32 cellular contexts compared by ENCODE assay signal in the genomic region with DNA sequence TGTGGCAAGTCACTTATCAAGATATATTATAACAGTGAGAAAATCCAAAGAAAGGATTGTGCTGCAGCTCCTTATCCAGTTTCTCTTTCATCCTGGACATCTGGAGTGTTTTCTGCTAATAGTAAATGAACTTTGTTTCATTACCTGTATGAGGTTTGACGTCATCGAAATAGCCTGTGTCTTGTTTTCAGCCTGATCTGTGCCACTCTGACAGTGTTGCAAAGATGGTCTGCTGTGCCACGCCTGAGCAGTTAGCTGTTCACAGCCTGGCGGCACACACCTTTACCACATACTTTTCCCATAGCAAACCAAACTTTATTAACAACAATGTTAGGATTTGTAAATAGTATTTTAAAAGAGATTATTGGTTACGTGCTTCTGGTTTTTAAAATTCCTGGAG.
"Had no signal": no experiment of that assay in that cellular context is flagged by ENCODE, and none has a peak within 500 bp of the region (broad histone marks: within the 10 kb centered on the region; RNA-seq: fewer than 3 reads in every experiment).

No MANE protein-coding gene starts in this region.

- ATAC-seq: activated naive CD8-positive, alpha-beta T cell treated with anti-CD3 and anti-CD28 coated beads, Interleukin-2, amount 50 U/mL, for 24 hours; activated T-cell treated with anti-CD3 and anti-CD28 coated beads, Interleukin-2, amount 50 U/mL, for 72 hours; activated T-helper 17 cell treated with anti-CD3 and anti-CD28 coated beads, Interleukin-2, amount 50 U/mL, for 72 hours; body of pancreas; effector memory CD8-positive, alpha-beta T cell; gastroesophageal sphincter had no signal

- DNase-seq: activated CD4-positive, alpha-beta memory T cell treated with anti-CD3 and anti-CD28 coated beads, Interleukin-2, amount 10 ng/mL, durations not matched to agents 7 days and 5 days; activated CD4-positive, alpha-beta T cell treated with anti-CD3 and anti-CD28 coated beads for 1 hour; activated CD4-positive, alpha-beta T cell treated with anti-CD3 and anti-CD28 coated beads for 4 hours; activated CD4-positive, alpha-beta T cell treated with anti-CD3 and anti-CD28 coated beads, Interleukin-2, amount 10 ng/mL, durations not matched to agents 7 days and 5 days; activated CD4-positive, alpha-beta T cell treated with anti-CD3 and anti-CD28 coated beads, Interleukin-2, amount 50 U/mL, for 4 hours; activated CD8-positive, alpha-beta memory T cell treated with anti-CD3 and anti-CD28 coated beads, Interleukin-2, amount 50 U/mL, for 48 hours; activated effector memory CD4-positive, alpha-beta T cell treated with anti-CD3 and anti-CD28 coated beads, Interleukin-2, amount 50 U/mL, for 16 hours; activated naive CD4-positive, alpha-beta T cell treated with anti-CD3 and anti-CD28 coated beads for 36 hours; activated naive CD8-positive, alpha-beta T cell treated with anti-CD3 and anti-CD28 coated beads for 36 hours; activated naive CD8-positive, alpha-beta T cell treated with anti-CD3 and anti-CD28 coated beads, Interleukin-2, amount 50 U/mL, for 24 hours; activated T-cell treated with anti-CD3 and anti-CD28 coated beads for 4 hours; activated T-cell treated with anti-CD3 and anti-CD28 coated beads, Interleukin-2, amount 50 U/mL, for 24 hours; activated T-cell treated with anti-CD3 and anti-CD28 coated beads, Interleukin-2, amount 50 U/mL, for 72 hours; adrenal gland; amygdala; aorta; body of pancreas; caudate nucleus; cortex of kidney; dermis blood vessel endothelial cell; effector CD4-positive, alpha-beta T cell; effector memory CD8-positive, alpha-beta T cell; esophagus squamous epithelium; foreskin melanocyte; head of caudate nucleus; T-helper 2 cell had no signal

- H3K4me3 ChIP-seq: adrenal gland, body of pancreas, esophagus squamous epithelium, gastroesophageal sphincter had no signal

- H3K4me1 Mint-ChIP-seq: activated CD4-positive, alpha-beta memory T cell treated with anti-CD3 and anti-CD28 coated beads, Interleukin-2, amount 10 ng/mL, durations not matched to agents 7 days and 5 days; activated CD4-positive, alpha-beta T cell treated with anti-CD3 and anti-CD28 coated beads, Interleukin-2, amount 10 ng/mL, durations not matched to agents 7 days and 5 days; activated naive CD4-positive, alpha-beta T cell treated with anti-CD3 and anti-CD28 coated beads, Interleukin-2, amount 50 U/mL, for 24 hours; activated naive CD8-positive, alpha-beta T cell treated with anti-CD3 and anti-CD28 coated beads for 36 hours; activated naive CD8-positive, alpha-beta T cell treated with anti-CD3 and anti-CD28 coated beads, Interleukin-2, amount 50 U/mL, for 24 hours had no signal

- H3K4me1 ChIP-seq: body of pancreas, esophagus squamous epithelium, gastroesophageal sphincter had no signal

- H3K27me3 Mint-ChIP-seq: activated CD4-positive, alpha-beta memory T cell treated with anti-CD3 and anti-CD28 coated beads, Interleukin-2, amount 10 ng/mL, durations not matched to agents 7 days and 5 days; activated CD4-positive, alpha-beta T cell treated with anti-CD3 and anti-CD28 coated beads, Interleukin-2, amount 10 ng/mL, durations not matched to agents 7 days and 5 days; activated naive CD4-positive, alpha-beta T cell treated with anti-CD3 and anti-CD28 coated beads, Interleukin-2, amount 50 U/mL, for 24 hours; activated naive CD8-positive, alpha-beta T cell treated with anti-CD3 and anti-CD28 coated beads for 36 hours; activated naive CD8-positive, alpha-beta T cell treated with anti-CD3 and anti-CD28 coated beads, Interleukin-2, amount 50 U/mL, for 24 hours; activated T-cell treated with anti-CD3 and anti-CD28 coated beads, Interleukin-2, amount 50 U/mL, for 24 hours; activated T-helper 17 cell treated with anti-CD3 and anti-CD28 coated beads, Interleukin-2, amount 50 U/mL, for 72 hours; effector memory CD8-positive, alpha-beta T cell had no signal

- H3K27me3 ChIP-seq: adrenal gland, body of pancreas, esophagus squamous epithelium, gastroesophageal sphincter had no signal

- FAIRE-seq: colon, endothelial cell of umbilical vein had no signal

- H3K27ac ChIP-seq: adrenal gland, body of pancreas, epithelial cell of prostate, esophagus squamous epithelium, gastroesophageal sphincter had no signal

- H3K9me3 Mint-ChIP-seq: activated CD4-positive, alpha-beta memory T cell treated with anti-CD3 and anti-CD28 coated beads, Interleukin-2, amount 10 ng/mL, durations not matched to agents 7 days and 5 days; activated CD4-positive, alpha-beta T cell treated with anti-CD3 and anti-CD28 coated beads, Interleukin-2, amount 10 ng/mL, durations not matched to agents 7 days and 5 days; activated naive CD4-positive, alpha-beta T cell treated with anti-CD3 and anti-CD28 coated beads for 36 hours; activated naive CD4-positive, alpha-beta T cell treated with anti-CD3 and anti-CD28 coated beads, Interleukin-2, amount 50 U/mL, for 24 hours; activated naive CD8-positive, alpha-beta T cell treated with anti-CD3 and anti-CD28 coated beads for 36 hours; activated naive CD8-positive, alpha-beta T cell treated with anti-CD3 and anti-CD28 coated beads, Interleukin-2, amount 50 U/mL, for 24 hours; activated T-cell treated with anti-CD3 and anti-CD28 coated beads, Interleukin-2, amount 50 U/mL, for 24 hours; activated T-cell treated with anti-CD3 and anti-CD28 coated beads, Interleukin-2, amount 50 U/mL, for 72 hours; activated T-helper 17 cell treated with anti-CD3 and anti-CD28 coated beads, Interleukin-2, amount 50 U/mL, for 72 hours; effector memory CD8-positive, alpha-beta T cell had no signal

- H3K27ac Mint-ChIP-seq: activated CD4-positive, alpha-beta memory T cell treated with anti-CD3 and anti-CD28 coated beads, Interleukin-2, amount 10 ng/mL, durations not matched to agents 7 days and 5 days; activated CD4-positive, alpha-beta T cell treated with anti-CD3 and anti-CD28 coated beads, Interleukin-2, amount 10 ng/mL, durations not matched to agents 7 days and 5 days; activated naive CD4-positive, alpha-beta T cell treated with anti-CD3 and anti-CD28 coated beads for 36 hours; activated naive CD4-positive, alpha-beta T cell treated with anti-CD3 and anti-CD28 coated beads, Interleukin-2, amount 50 U/mL, for 24 hours; activated naive CD8-positive, alpha-beta T cell treated with anti-CD3 and anti-CD28 coated beads for 36 hours; activated naive CD8-positive, alpha-beta T cell treated with anti-CD3 and anti-CD28 coated beads, Interleukin-2, amount 50 U/mL, for 24 hours; activated T-cell treated with anti-CD3 and anti-CD28 coated beads, Interleukin-2, amount 50 U/mL, for 24 hours; activated T-cell treated with anti-CD3 and anti-CD28 coated beads, Interleukin-2, amount 50 U/mL, for 72 hours; activated T-helper 17 cell treated with anti-CD3 and anti-CD28 coated beads, Interleukin-2, amount 50 U/mL, for 72 hours; effector memory CD8-positive, alpha-beta T cell had no signal

- H3K9me3 ChIP-seq: adrenal gland, body of pancreas, esophagus squamous epithelium, gastroesophageal sphincter had no signal

- H3K4me3 Mint-ChIP-seq: activated CD4-positive, alpha-beta memory T cell treated with anti-CD3 and anti-CD28 coated beads, Interleukin-2, amount 10 ng/mL, durations not matched to agents 7 days and 5 days; activated CD4-positive, alpha-beta T cell treated with anti-CD3 and anti-CD28 coated beads, Interleukin-2, amount 10 ng/mL, durations not matched to agents 7 days and 5 days; activated naive CD4-positive, alpha-beta T cell treated with anti-CD3 and anti-CD28 coated beads for 36 hours; activated naive CD4-positive, alpha-beta T cell treated with anti-CD3 and anti-CD28 coated beads, Interleukin-2, amount 50 U/mL, for 24 hours; activated naive CD8-positive, alpha-beta T cell treated with anti-CD3 and anti-CD28 coated beads for 36 hours; activated naive CD8-positive, alpha-beta T cell treated with anti-CD3 and anti-CD28 coated beads, Interleukin-2, amount 50 U/mL, for 24 hours; activated T-cell treated with anti-CD3 and anti-CD28 coated beads, Interleukin-2, amount 50 U/mL, for 24 hours; activated T-cell treated with anti-CD3 and anti-CD28 coated beads, Interleukin-2, amount 50 U/mL, for 72 hours; activated T-helper 17 cell treated with anti-CD3 and anti-CD28 coated beads, Interleukin-2, amount 50 U/mL, for 72 hours; effector memory CD8-positive, alpha-beta T cell had no signal
